ENCODE assay signal across 13 cellular contexts in the genomic region with DNA sequence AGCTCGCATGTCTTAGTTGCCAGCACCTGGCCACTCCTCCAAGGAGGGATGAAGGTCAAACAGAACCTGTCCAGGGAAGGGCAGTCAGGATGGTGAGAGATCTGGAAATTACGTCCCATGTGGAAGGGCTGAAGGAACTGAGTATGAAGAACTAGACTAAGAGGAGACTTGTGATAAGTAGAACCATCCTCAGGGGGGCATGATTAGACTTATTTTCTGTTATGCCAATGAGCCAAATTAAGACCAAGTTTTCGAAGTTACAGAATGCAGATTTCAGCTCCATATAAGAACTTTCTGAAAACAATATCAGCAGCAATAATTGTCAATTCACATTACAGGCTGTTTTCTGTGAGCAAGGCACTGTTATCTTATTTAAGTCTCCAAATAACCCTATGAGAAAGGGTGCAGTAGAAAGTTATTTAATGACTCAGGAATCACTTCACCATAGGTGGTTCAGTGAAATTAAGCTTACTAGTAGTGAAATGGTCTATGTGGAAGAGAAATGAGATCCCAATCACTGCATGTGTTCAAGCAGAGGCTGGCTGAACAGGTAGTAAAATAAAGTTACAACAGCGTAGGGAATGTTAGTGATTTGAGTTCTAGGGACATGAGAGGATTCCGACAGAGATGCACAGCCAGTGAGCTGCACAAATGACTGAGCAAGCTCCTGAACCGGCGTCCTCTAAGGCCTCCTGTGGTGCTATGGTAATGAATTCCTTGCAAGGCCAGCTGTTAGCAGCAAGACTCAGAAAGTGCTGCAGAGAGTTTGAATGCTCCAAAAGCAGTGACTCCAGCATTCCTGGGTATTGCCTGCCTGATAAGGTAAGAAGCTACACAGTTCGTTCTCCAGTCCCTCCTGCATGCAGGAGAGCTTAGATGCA. TPM values are rescaled to one million over a fixed set of nuclear protein-coding genes. Genes with fewer than 3 reads are reported as not detected.
DNase-seq lines count a peak whose midpoint lies in the region; ATAC-seq, FAIRE-seq and TF ChIP-seq lines count a peak whose summit lies in the region.
"Had no signal": no experiment of that assay in that cellular context is flagged by ENCODE, and none has a peak within 500 bp of the region (broad histone marks: within the 10 kb centered on the region; RNA-seq: fewer than 3 reads in every experiment).

No MANE protein-coding gene starts in this region.

- in situ Hi-C loops in K562 (cut with MboI), result no loop called here

- H3K4me1 Mint-ChIP-seq in activated naive CD8-positive, alpha-beta T cell treated with anti-CD3 and anti-CD28 coated beads for 36 hours, result peaks cover 5% of the 10 kb centered on the region

- BruUV-seq in K562 (replicated peaks; lab: Mats Ljungman, UMichigan), result no TSS peak

- no peak overlapping the region for H3K4me3 Mint-ChIP-seq in activated naive CD8-positive, alpha-beta T cell treated with anti-CD3 and anti-CD28 coated beads for 36 hours
- H3K4me3 Mint-ChIP-seq: activated CD4-positive, alpha-beta T cell treated with anti-CD3 and anti-CD28 coated beads, Interleukin-2, amount 10 ng/mL, durations not matched to agents 24 days and 14 days had no signal

- H3K9me3 ChIP-seq in K562 (replicated peaks; ENCODE audit: control insufficient read depth, insufficient read depth, low read depth, low read length) (no peaks in the 10 kb centered on the region), osteoblast (ENCODE audit: low read depth, low read length) (no peaks in the 10 kb centered on the region)
- H3K9me3 ChIP-seq: pancreas, thyroid gland had no signal

- peak in 2 of 3 experiments; percentile 14 to 35; a peak in 1 of 6 replicates for TF ChIP-seq CTCF in K562 (IDR thresholded peaks at IDR 0.05 in 2 of 3, conservative IDR thresholded peaks at IDR 0.05 in 1 of 3; ENCODE audit: insufficient read depth in 2 of 3, low read depth in 1 of 3, low read length in 3 of 3)
- no peak for TF ChIP-seq CTCF in osteoblast (IDR thresholded peaks at IDR 0.05; ENCODE audit: extremely low read depth, low read depth, low read length)

- H4K20me1 ChIP-seq in K562 (replicated peaks; ENCODE audit: control insufficient read depth, insufficient read depth, low read length) (no peaks in the 10 kb centered on the region), osteoblast (ENCODE audit: insufficient read depth, low read length) (no peaks in the 10 kb centered on the region)

- ATAC-seq in K562 (no peak), GM19023 (IDR thresholded peaks at IDR 0.05; ENCODE audit: unreplicated experiment) (no peak)
- ATAC-seq: left ventricle myocardium superior, pancreas had no signal

- TF ChIP-seq RAD21 in K562 (CRISPR knock-in tag; conservative IDR thresholded peaks at IDR 0.05 in 1 of 2, IDR thresholded peaks at IDR 0.05 in 1 of 2), result peak in 1 of 2 experiments; percentile 56; a peak in 2 of 4 replicates

- H3K4me3 ChIP-seq in K562 (no peak overlapping the region), osteoblast (ENCODE audit: insufficient read depth, low read length) (no peak overlapping the region)
- H3K4me3 ChIP-seq: pancreas, thyroid gland had no signal

- 31% methylated on average over 8 of the region's 8 CpGs for WGBS in K562 (ENCODE audit: insufficient coverage, low coverage, missing lambda C conversion rate)

- peaks cover 5% of the 10 kb centered on the region for H3K79me2 ChIP-seq in K562 (ENCODE audit: control insufficient read depth, insufficient read depth, low read length)
- H3K79me2 ChIP-seq in osteoblast (ENCODE audit: insufficient read depth, low read length), result peaks cover 7% of the 10 kb centered on the region

- peaks cover 1% of the 10 kb centered on the region for H3K9me3 Mint-ChIP-seq in activated naive CD8-positive, alpha-beta T cell treated with anti-CD3 and anti-CD28 coated beads for 36 hours

- no peaks in the 10 kb centered on the region for H3K9me1 ChIP-seq in K562 (ENCODE audit: control insufficient read depth, insufficient read depth, low read length)

- H3K27me3 Mint-ChIP-seq in activated naive CD8-positive, alpha-beta T cell treated with anti-CD3 and anti-CD28 coated beads for 36 hours, result no peaks in the 10 kb centered on the region

- POLR2A ChIA-PET in K562 (lab: Yijun Ruan, JAX), result interaction anchor here (0.6 to 1.0 kb wide), 4 partner anchors 9 to 317 kb away, joined by 3 read pairs; no protein-coding TSS in a partner anchor

- H2AFZ ChIP-seq in K562 (ENCODE audit: low read depth, low read length) (0 out of 2 replicates have a peak overlapping the region, but pooled peaks have one; percentile 28), osteoblast (ENCODE audit: low read length) (no peak overlapping the region)

- DNase-seq in NCI-H82 (lab: John Stamatoyannopoulos, UW) (peak; percentile 11), NCI-H82 treated with DMSO at 0.1 percent for 48 hours (lab: John Stamatoyannopoulos, UW; ENCODE audit: unreplicated experiment) (no peak), NAMALWA (ENCODE audit: low spot score) (peak; percentile 48), K562 (ENCODE audit: extremely low read depth in 1 of 4, low spot score in 3 of 4) (no peak), osteoblast (ENCODE audit: insufficient read length, low spot score, missing footprints) (peak; percentile 39), cerebellar nuclear complex (lab: John Stamatoyannopoulos, UW) (no peak)
- no peak for DNase-seq in activated naive CD8-positive, alpha-beta T cell treated with anti-CD3 and anti-CD28 coated beads for 36 hours
- DNase-seq: activated CD4-positive, alpha-beta T cell treated with anti-CD3 and anti-CD28 coated beads, Interleukin-2, amount 10 ng/mL, durations not matched to agents 24 days and 14 days; left ventricle myocardium superior; pancreas; RPMI8226; thyroid gland had no signal

- H3K27me3 ChIP-seq in K562 (ENCODE audit: control insufficient read depth in 2 of 2, insufficient read depth in 2 of 2, low read length in 2 of 2) (no peaks in the 10 kb centered on the region), osteoblast (ENCODE audit: insufficient read depth, low read length) (no peaks in the 10 kb centered on the region)
- H3K27me3 ChIP-seq: pancreas, thyroid gland had no signal

- FAIRE-seq in K562 (lab: Jason Lieb, UNC), result peak; percentile 44
- FAIRE-seq: pancreas had no signal

- H3K4me2 ChIP-seq in K562 (ENCODE audit: insufficient read depth, low read length), result no peak overlapping the region
- H3K4me2 ChIP-seq in osteoblast (ENCODE audit: insufficient read depth, low read length), result no peak overlapping the region

- no peak overlapping the region for H3K27ac Mint-ChIP-seq in activated naive CD8-positive, alpha-beta T cell treated with anti-CD3 and anti-CD28 coated beads for 36 hours
- H3K27ac Mint-ChIP-seq: activated CD4-positive, alpha-beta T cell treated with anti-CD3 and anti-CD28 coated beads, Interleukin-2, amount 10 ng/mL, durations not matched to agents 24 days and 14 days had no signal

- no peak overlapping the region for H3K9ac ChIP-seq in K562 (ENCODE audit: insufficient read depth in 1 of 2, low read depth in 2 of 2, low read length in 2 of 2)

- H3K27ac ChIP-seq in K562 (ENCODE audit: extremely low read depth, low read depth, low read length), result no peak overlapping the region
- H3K27ac ChIP-seq in osteoblast (ENCODE audit: low read depth, low read length), result no peak overlapping the region
- H3K27ac ChIP-seq: pancreas, thyroid gland had no signal

- peaks cover 2% of the 10 kb centered on the region for H3K36me3 Mint-ChIP-seq in activated naive CD8-positive, alpha-beta T cell treated with anti-CD3 and anti-CD28 coated beads for 36 hours

- TF ChIP-seq EP300 in K562 (IDR thresholded peaks at IDR 0.05; ENCODE audit: low read length), result no peak

- CTCF ChIA-PET in K562 (lab: Yijun Ruan, JAX; ENCODE audit: low intra/inter-chr PET ratio), result no interaction called here

- TF ChIP-seq POLR2A in K562 (conservative IDR thresholded peaks at IDR 0.05), result no peak

- peaks cover 0 to 4% of the 10 kb centered on the region in 2 experiments; a peak in 2 of 5 replicates for H3K4me1 ChIP-seq in K562 (replicated peaks in 1 of 2; ENCODE audit: control insufficient read depth in 2 of 2, insufficient read depth in 2 of 2, low read length in 2 of 2)
- H3K4me1 ChIP-seq in osteoblast (ENCODE audit: insufficient read depth, low read length), result peaks cover 8% of the 10 kb centered on the region
- H3K4me1 ChIP-seq: pancreas, thyroid gland had no signal

- intact Hi-C loops in K562 (cut with micrococcal nuclease), result no loop called here

- H3K36me3 ChIP-seq in K562 (ENCODE audit: control insufficient read depth, insufficient read depth, low read length) (no peaks in the 10 kb centered on the region), osteoblast (ENCODE audit: insufficient read depth, low read length) (no peaks in the 10 kb centered on the region)
- H3K36me3 ChIP-seq: pancreas, thyroid gland had no signal

RNA-seq across cellular contexts. Expression of a gene that starts 4.5 kb away (rescaled TPM):
- total RNA-seq in K562 (2011; cell fraction: chromatin; rRNA removed; ENCODE audit: low replicate concordance), result 77.7 and 126 TPM in 2 replicates
- total RNA-seq in K562 (2011; cell fraction: nucleolus; rRNA removed), result 56.0 and 58.8 TPM in 2 replicates
- total RNA-seq in K562 (2011; cell fraction: nucleoplasm; rRNA removed), result 42.7 and 53.3 TPM in 2 replicates
- 29.4 and 51.0 TPM in 2 replicates for total RNA-seq in K562 (2014; rRNA removed)
- 23.9 and 29.3 TPM in 2 replicates for total RNA-seq in K562 (2014; rRNA removed; fragmentation: Illumina TruSeq; extraction: Trizol)
- total RNA-seq in K562 (2015; rRNA removed; fragmentation: Illumina TruSeq; extraction: Trizol), result 22.3 and 28.7 TPM in 2 replicates
- total RNA-seq in K562 (2021), result 40.3 and 42.4 TPM in 2 replicates
- 60.0 and 66.2 TPM in 2 replicates for polyA plus RNA-seq in K562 (2011; rRNA removed)
- polyA plus RNA-seq in K562 (2011; cell fraction: cytosol; rRNA removed), result 23.0 and 31.2 TPM in 2 replicates
- polyA plus RNA-seq in K562 (2011; cell fraction: nucleus; rRNA removed), result 27.0 and 29.3 TPM in 2 replicates
- polyA plus RNA-seq in K562 (2012), result 18.6 and 57.1 TPM in 2 replicates
- polyA plus RNA-seq in K562 (2014; fragmentation: Illumina TruSeq; extraction: Trizol), result 18.3 and 22.5 TPM in 2 replicates
- polyA plus RNA-seq in K562 (2014; fragmentation: Nextera tagmentation; extraction: Ambion mirVana), result 1 to 10 TPM; 5.2 to 8.4 TPM
- 18.9 and 23.3 TPM in 2 replicates for polyA plus RNA-seq in K562 (2014; rRNA removed)
- polyA minus RNA-seq in K562 (2011; rRNA and poly(A)+ RNA removed), result 64.2 and 82.7 TPM in 2 replicates
- 32.9 and 33.6 TPM in 2 replicates for polyA minus RNA-seq in K562 (2011; cell fraction: cytosol; rRNA and poly(A)+ RNA removed)
- polyA minus RNA-seq in K562 (2011; cell fraction: nucleus; rRNA and poly(A)+ RNA removed), result 81.0 and 89.4 TPM in 2 replicates
- total RNA-seq in osteoblast, result 50.7 and 85.5 TPM in 2 replicates
- total RNA-seq in activated naive CD8-positive, alpha-beta T cell treated with anti-CD3 and anti-CD28 coated beads for 36 hours, result 10 to 100 TPM; 69.0 TPM

RNA-seq across cellular contexts. Expression of a gene that starts 22.1 kb away (rescaled TPM):
- 5.0 and 10.9 TPM in 2 replicates for total RNA-seq in K562 (2011; cell fraction: chromatin; rRNA removed; ENCODE audit: low replicate concordance)
- 4.2 and 5.0 TPM in 2 replicates for total RNA-seq in K562 (2011; cell fraction: nucleolus; rRNA removed)
- total RNA-seq in K562 (2011; cell fraction: nucleoplasm; rRNA removed), result 6.8 and 14.1 TPM in 2 replicates
- total RNA-seq in K562 (2014; rRNA removed) (8.5 and 9.6 TPM in 2 replicates), K562 (2014; rRNA removed; fragmentation: Illumina TruSeq; extraction: Trizol) (20.1 and 25.8 TPM in 2 replicates), K562 (2015; rRNA removed; fragmentation: Illumina TruSeq; extraction: Trizol) (10.5 and 14.3 TPM in 2 replicates), K562 (2021) (20.4 and 23.2 TPM in 2 replicates), osteoblast (16.5 and 16.6 TPM in 2 replicates)
- polyA plus RNA-seq in K562 (2011; rRNA removed) (11.5 and 18.7 TPM in 2 replicates), K562 (2014; fragmentation: Illumina TruSeq; extraction: Trizol) (17.6 and 21.2 TPM in 2 replicates), K562 (2014; fragmentation: Nextera tagmentation; extraction: Ambion mirVana) (10 to 100 TPM; 30.1 to 35.0 TPM), K562 (2014; rRNA removed) (28.8 and 32.5 TPM in 2 replicates)
- polyA plus RNA-seq in K562 (2011; cell fraction: cytosol; rRNA removed), result 10.0 and 11.9 TPM in 2 replicates
- polyA plus RNA-seq in K562 (2011; cell fraction: nucleus; rRNA removed), result 3.9 and 6.2 TPM in 2 replicates
- polyA plus RNA-seq in K562 (2012), result 12.6 and 22.2 TPM in 2 replicates
- 1.6 and 2.2 TPM in 2 replicates for polyA minus RNA-seq in K562 (2011; rRNA and poly(A)+ RNA removed)
- 2.4 and 4.2 TPM in 2 replicates for polyA minus RNA-seq in K562 (2011; cell fraction: cytosol; rRNA and poly(A)+ RNA removed)
- 1.5 and 3.1 TPM in 2 replicates for polyA minus RNA-seq in K562 (2011; cell fraction: nucleus; rRNA and poly(A)+ RNA removed)
- total RNA-seq in activated naive CD8-positive, alpha-beta T cell treated with anti-CD3 and anti-CD28 coated beads for 36 hours, result 10 to 100 TPM; 19.6 to 21.8 TPM

RNA-seq across cellular contexts. Expression of a gene that starts 27.3 kb away (rescaled TPM):
- total RNA-seq in K562 (2011; cell fraction: chromatin; rRNA removed; ENCODE audit: low replicate concordance), result 447 and 823 TPM in 2 replicates
- 475 and 541 TPM in 2 replicates for total RNA-seq in K562 (2011; cell fraction: nucleolus; rRNA removed)
- 825 and 1,264 TPM in 2 replicates for total RNA-seq in K562 (2011; cell fraction: nucleoplasm; rRNA removed)
- total RNA-seq in K562 (2014; rRNA removed), result 1,802 and 1,882 TPM in 2 replicates
- 2,908 and 3,069 TPM in 2 replicates for total RNA-seq in K562 (2014; rRNA removed; fragmentation: Illumina TruSeq; extraction: Trizol)
- total RNA-seq in K562 (2015; rRNA removed; fragmentation: Illumina TruSeq; extraction: Trizol), result 2,586 and 2,715 TPM in 2 replicates
- total RNA-seq in K562 (2021), result 1,616 and 1,743 TPM in 2 replicates
- 3,820 and 3,853 TPM in 2 replicates for polyA plus RNA-seq in K562 (2011; rRNA removed)
- polyA plus RNA-seq in K562 (2011; cell fraction: cytosol; rRNA removed), result 1,711 and 3,017 TPM in 2 replicates
- 903 and 1,882 TPM in 2 replicates for polyA plus RNA-seq in K562 (2011; cell fraction: nucleus; rRNA removed)
- polyA plus RNA-seq in K562 (2012), result 3,078 and 3,615 TPM in 2 replicates
- 2,347 and 2,369 TPM in 2 replicates for polyA plus RNA-seq in K562 (2014; fragmentation: Illumina TruSeq; extraction: Trizol)
- polyA plus RNA-seq in K562 (2014; fragmentation: Nextera tagmentation; extraction: Ambion mirVana), result 1,000 to 10,000 TPM; 1,742 to 1,931 TPM
- 2,595 and 2,810 TPM in 2 replicates for polyA plus RNA-seq in K562 (2014; rRNA removed)
- 1,907 and 2,118 TPM in 2 replicates for polyA minus RNA-seq in K562 (2011; rRNA and poly(A)+ RNA removed)
- polyA minus RNA-seq in K562 (2011; cell fraction: cytosol; rRNA and poly(A)+ RNA removed), result 464 and 522 TPM in 2 replicates
- 222 and 477 TPM in 2 replicates for polyA minus RNA-seq in K562 (2011; cell fraction: nucleus; rRNA and poly(A)+ RNA removed)
- 1,315 and 1,434 TPM in 2 replicates for total RNA-seq in osteoblast
- 1,000 to 10,000 TPM; 2,151 to 2,166 TPM for total RNA-seq in activated naive CD8-positive, alpha-beta T cell treated with anti-CD3 and anti-CD28 coated beads for 36 hours

Comparison
In these comparisons a context has a peak if more than half of its experiments do, and no peak if none do; other contexts are left out.
1. DNase-seq: peak in NCI-H82 (single experiment), NAMALWA (single experiment) and osteoblast (single experiment); none in NCI-H82 treated with DMSO at 0.1 percent for 48 hours (single experiment), K562 (0 of 4), activated naive CD8-positive, alpha-beta T cell treated with anti-CD3 and anti-CD28 coated beads for 36 hours (single experiment) and cerebellar nuclear complex (0 of 2).